Comparison of ENCODE assay signal across 36 cellular contexts in the genomic region with DNA sequence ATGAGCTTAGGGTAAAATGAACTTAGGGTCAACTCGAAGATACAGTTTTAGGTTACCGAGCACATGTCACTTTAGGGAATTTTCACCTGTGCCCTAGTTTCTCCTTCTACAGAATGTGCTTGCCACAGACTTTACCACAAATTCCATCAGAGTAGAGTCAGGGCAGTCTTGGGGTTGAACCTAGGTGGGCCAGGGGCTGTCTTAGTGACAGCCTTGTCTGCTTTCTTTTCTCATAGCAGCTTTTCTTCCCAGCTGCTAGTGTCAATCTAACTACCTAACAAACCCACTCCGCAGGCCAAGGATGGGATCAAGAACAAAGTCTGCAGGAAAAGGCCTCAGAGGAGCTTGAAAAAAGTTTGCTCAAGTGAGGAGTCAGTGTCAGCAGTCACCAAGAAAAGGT.
"Had no signal": no experiment of that assay in that cellular context is flagged by ENCODE, and none has a peak within 500 bp of the region (broad histone marks: within the 10 kb centered on the region; RNA-seq: fewer than 3 reads in every experiment).

No MANE protein-coding gene starts in this region.

- H3K36me3 Mint-ChIP-seq: activated CD8-positive, alpha-beta memory T cell treated with anti-CD3 and anti-CD28 coated beads, Interleukin-2, amount 10 ng/mL, durations not matched to agents 7 days and 5 days; activated naive CD4-positive, alpha-beta T cell treated with anti-CD3 and anti-CD28 coated beads, Interleukin-2, amount 50 U/mL, for 24 hours; brain; naive thymus-derived CD4-positive, alpha-beta T cell; stimulated activated memory B cell treated with anti-CD40 and anti-IgM and Interleukin-4, amounts not matched to agents 10 μg/mL and 1 μg/mL and 100 μg/mL, for 72 hours; WTC11 had no signal

- ATAC-seq: activated CD8-positive, alpha-beta memory T cell treated with anti-CD3 and anti-CD28 coated beads, Interleukin-2, amount 10 ng/mL, durations not matched to agents 7 days and 5 days; activated CD8-positive, alpha-beta T cell treated with anti-CD3 and anti-CD28 coated beads, Interleukin-2, amount 10 ng/mL, durations not matched to agents 7 days and 5 days; activated naive CD8-positive, alpha-beta T cell treated with anti-CD3 and anti-CD28 coated beads, Interleukin-2, amount 50 U/mL, for 24 hours; left cardiac atrium; left ventricle myocardium superior; naive thymus-derived CD4-positive, alpha-beta T cell; pancreas; sciatic nerve; stimulated activated memory B cell treated with anti-CD40 and anti-IgM and Interleukin-4, amounts not matched to agents 10 μg/mL and 1 μg/mL and 100 μg/mL, for 72 hours; T-helper 17 cell; upper lobe of right lung; WTC11 had no signal

- H3K27ac Mint-ChIP-seq: activated CD4-positive, alpha-beta T cell treated with anti-CD3 and anti-CD28 coated beads, Interleukin-2, amount 10 ng/mL, durations not matched to agents 7 days and 5 days; activated CD8-positive, alpha-beta memory T cell treated with anti-CD3 and anti-CD28 coated beads, Interleukin-2, amount 10 ng/mL, durations not matched to agents 7 days and 5 days; activated CD8-positive, alpha-beta T cell treated with anti-CD3 and anti-CD28 coated beads, Interleukin-2, amount 10 ng/mL, durations not matched to agents 7 days and 5 days; activated naive CD4-positive, alpha-beta T cell treated with anti-CD3 and anti-CD28 coated beads, Interleukin-2, amount 50 U/mL, for 24 hours; activated naive CD8-positive, alpha-beta T cell treated with anti-CD3 and anti-CD28 coated beads, Interleukin-2, amount 50 U/mL, for 24 hours; activated T-helper 2 cell treated with anti-CD3 and anti-CD28 coated beads, Interferon-gamma antibody, Interleukin-2, Interleukin-4, amounts not matched to agents 10 μg/mL and 5 μg/mL and 100 μg/mL, durations not matched to agents 14 hours and 24 hours and 36 hours; naive thymus-derived CD4-positive, alpha-beta T cell; stimulated activated memory B cell treated with anti-CD40 and anti-IgM and Interleukin-4, amounts not matched to agents 10 μg/mL and 1 μg/mL and 100 μg/mL, for 72 hours; T-helper 17 cell; WTC11 had no signal

- H3K27ac ChIP-seq: cardiac muscle cell, coronary artery, dorsolateral prefrontal cortex, pancreas, prostate gland, stomach, thyroid gland, upper lobe of right lung had no signal

- H3K27me3 ChIP-seq: cardiac muscle cell, dorsolateral prefrontal cortex, stomach, thyroid gland, upper lobe of right lung had no signal

- H3K4me2 ChIP-seq: smooth muscle cell had no signal

- FAIRE-seq: frontal cortex, keratinocyte, pancreas had no signal

- H3K36me3 ChIP-seq: cardiac muscle cell, pancreas, prostate gland, stomach, thyroid gland, upper lobe of right lung had no signal

- H3K4me3 ChIP-seq: cardiac muscle cell, coronary artery, dorsolateral prefrontal cortex, pancreas, prostate gland, smooth muscle cell, stomach, thyroid gland, upper lobe of right lung had no signal

- H3K4me1 ChIP-seq: pancreas, prostate gland, stomach, thyroid gland, upper lobe of right lung had no signal

- H3K9me3 Mint-ChIP-seq: stimulated activated memory B cell treated with anti-CD40 and anti-IgM and Interleukin-4, amounts not matched to agents 10 μg/mL and 1 μg/mL and 100 μg/mL, for 72 hours; WTC11 had no signal

- H3K4me3 Mint-ChIP-seq: activated CD4-positive, alpha-beta T cell treated with anti-CD3 and anti-CD28 coated beads, Interleukin-2, amount 10 ng/mL, durations not matched to agents 7 days and 5 days; activated CD8-positive, alpha-beta memory T cell treated with anti-CD3 and anti-CD28 coated beads, Interleukin-2, amount 10 ng/mL, durations not matched to agents 7 days and 5 days; activated CD8-positive, alpha-beta T cell treated with anti-CD3 and anti-CD28 coated beads, Interleukin-2, amount 10 ng/mL, durations not matched to agents 7 days and 5 days; activated naive CD4-positive, alpha-beta T cell treated with anti-CD3 and anti-CD28 coated beads, Interleukin-2, amount 50 U/mL, for 24 hours; activated naive CD8-positive, alpha-beta T cell treated with anti-CD3 and anti-CD28 coated beads, Interleukin-2, amount 50 U/mL, for 24 hours; brain; naive thymus-derived CD4-positive, alpha-beta T cell; stimulated activated memory B cell treated with anti-CD40 and anti-IgM and Interleukin-4, amounts not matched to agents 10 μg/mL and 1 μg/mL and 100 μg/mL, for 72 hours; T-helper 17 cell; WTC11 had no signal

- H3K27me3 Mint-ChIP-seq: activated CD4-positive, alpha-beta T cell treated with anti-CD3 and anti-CD28 coated beads, Interleukin-2, amount 10 ng/mL, durations not matched to agents 7 days and 5 days; activated CD8-positive, alpha-beta memory T cell treated with anti-CD3 and anti-CD28 coated beads, Interleukin-2, amount 10 ng/mL, durations not matched to agents 7 days and 5 days; activated naive CD4-positive, alpha-beta T cell treated with anti-CD3 and anti-CD28 coated beads, Interleukin-2, amount 50 U/mL, for 24 hours; activated naive CD8-positive, alpha-beta T cell treated with anti-CD3 and anti-CD28 coated beads, Interleukin-2, amount 50 U/mL, for 24 hours; brain; naive thymus-derived CD4-positive, alpha-beta T cell; stimulated activated memory B cell treated with anti-CD40 and anti-IgM and Interleukin-4, amounts not matched to agents 10 μg/mL and 1 μg/mL and 100 μg/mL, for 72 hours; T-helper 17 cell had no signal

- DNase-seq: activated CD4-positive, alpha-beta T cell treated with anti-CD3 and anti-CD28 coated beads for 1 hour; activated CD4-positive, alpha-beta T cell treated with anti-CD3 and anti-CD28 coated beads, Interleukin-2, amount 10 ng/mL, durations not matched to agents 7 days and 5 days; activated CD8-positive, alpha-beta memory T cell treated with anti-CD3 and anti-CD28 coated beads, Interleukin-2, amount 10 ng/mL, durations not matched to agents 7 days and 5 days; activated CD8-positive, alpha-beta T cell treated with anti-CD3 and anti-CD28 coated beads, Interleukin-2, amount 10 ng/mL, durations not matched to agents 7 days and 5 days; activated naive CD8-positive, alpha-beta T cell treated with anti-CD3 and anti-CD28 coated beads, Interleukin-2, amount 50 U/mL, for 24 hours; activated T-cell treated with anti-CD3 and anti-CD28 coated beads, Interleukin-2, amount 50 U/mL, for 48 hours; amygdala; cerebellar nuclear complex; dorsolateral prefrontal cortex; effector memory CD4-positive, alpha-beta T cell; glutamatergic neuron; left cardiac atrium; left ventricle myocardium superior; naive thymus-derived CD4-positive, alpha-beta T cell; nucleus accumbens; pancreas; retina; stimulated activated CD4-positive, alpha-beta T cell treated with anti-CD3 and anti-CD28 coated beads, Interleukin-1b, Interleukin-23, amount 100 ng/mL, for 48 hours; stimulated activated CD4-positive, alpha-beta T cell treated with anti-CD3 and anti-CD28 coated beads, Interleukin-4, amount 100 ng/mL, for 4 hours; stimulated activated CD8-positive, alpha-beta memory T cell treated with anti-CD3 and anti-CD28 coated beads, Interleukin-4, amount 100 ng/mL, for 48 hours; stomach; T-helper 17 cell; thyroid gland; upper lobe of right lung had no signal

- H3K9me3 ChIP-seq: pancreas, prostate gland, stomach, thyroid gland, upper lobe of right lung had no signal

- H3K4me1 Mint-ChIP-seq: activated CD4-positive, alpha-beta T cell treated with anti-CD3 and anti-CD28 coated beads, Interleukin-2, amount 10 ng/mL, durations not matched to agents 7 days and 5 days; activated CD8-positive, alpha-beta memory T cell treated with anti-CD3 and anti-CD28 coated beads, Interleukin-2, amount 10 ng/mL, durations not matched to agents 7 days and 5 days; activated naive CD4-positive, alpha-beta T cell treated with anti-CD3 and anti-CD28 coated beads, Interleukin-2, amount 50 U/mL, for 24 hours; activated naive CD8-positive, alpha-beta T cell treated with anti-CD3 and anti-CD28 coated beads, Interleukin-2, amount 50 U/mL, for 24 hours; naive thymus-derived CD4-positive, alpha-beta T cell; stimulated activated memory B cell treated with anti-CD40 and anti-IgM and Interleukin-4, amounts not matched to agents 10 μg/mL and 1 μg/mL and 100 μg/mL, for 72 hours; T-helper 17 cell had no signal
